Comparison of ENCODE assay signal across 8 cellular contexts in the genomic region with DNA sequence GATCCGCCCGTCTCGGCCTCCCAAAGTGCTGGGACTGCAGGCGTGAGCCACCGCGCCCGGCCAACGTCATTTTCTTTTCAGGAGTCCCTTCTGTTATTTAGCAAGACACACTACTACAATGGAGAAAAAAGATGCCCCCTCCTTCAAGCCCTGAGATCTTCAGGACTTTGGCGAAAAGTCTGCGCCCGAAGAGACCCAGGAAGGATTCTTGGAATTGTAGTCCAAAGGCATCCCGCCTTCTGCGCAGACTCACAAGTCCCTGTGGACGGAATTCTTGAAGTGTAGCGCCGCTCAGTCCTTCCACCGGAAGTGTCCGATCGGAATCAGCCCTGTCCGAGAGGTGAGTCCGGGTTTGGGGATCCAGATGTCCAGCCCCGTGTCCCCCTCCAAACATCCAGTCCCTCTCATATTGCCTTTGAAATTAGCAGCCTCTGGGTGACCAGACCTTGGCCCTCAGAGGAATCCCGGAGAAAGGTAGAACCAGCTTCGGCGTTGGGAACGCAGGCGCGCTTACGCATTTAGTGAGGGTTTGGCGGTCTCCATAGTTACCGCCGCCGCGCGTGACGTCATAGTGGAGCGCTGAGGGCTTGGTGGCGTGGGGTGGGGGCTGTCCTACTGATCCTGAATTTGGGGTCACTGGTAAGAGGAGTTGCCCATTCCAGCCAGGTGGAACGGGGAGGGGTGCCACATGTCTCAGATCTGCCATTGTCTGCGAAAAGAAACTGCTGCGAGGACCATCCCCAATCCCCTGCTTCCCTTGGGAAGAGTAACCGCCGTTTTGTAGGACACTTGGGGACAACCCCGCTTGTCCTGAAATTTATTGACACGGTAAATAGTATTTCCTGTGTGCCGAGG. TPM values are rescaled to one million over a fixed set of nuclear protein-coding genes. Genes with fewer than 3 reads are reported as not detected.
DNase-seq lines count a peak whose midpoint lies in the region; ATAC-seq and TF ChIP-seq lines count a peak whose summit lies in the region.

No MANE protein-coding gene starts in this region.

- H3K9me3 ChIP-seq in esophagus squamous epithelium (no peaks in the 10 kb centered on the region), muscle layer of duodenum (ENCODE audit: control insufficient read depth in 1 of 2, low read length in 2 of 2) (no peaks in the 10 kb centered on the region)

- peak overlapping the region; percentile 86 for H2AFZ ChIP-seq in KMS-11 (ENCODE audit: low read depth)

- H3K4me1 ChIP-seq in KMS-11 (ENCODE audit: low read depth, poor library complexity, severe bottlenecking) (peaks cover 12% of the 10 kb centered on the region), esophagus squamous epithelium (peaks cover 6 to 17% (median 7%) of the 10 kb centered on the region in 3 donors), muscle layer of duodenum (ENCODE audit: control insufficient read depth in 1 of 2, insufficient read depth in 2 of 2, low read length in 2 of 2) (peaks cover 0 to 4% of the 10 kb centered on the region in 2 donors)

- H3K4me3 ChIP-seq in KMS-11 (IDR thresholded peaks at IDR 0.05; ENCODE audit: insufficient read depth, low read depth, low read length) (no peak overlapping the region), esophagus squamous epithelium (peak overlapping the region; percentile 63 to 93 (median 74)), muscle layer of duodenum (ENCODE audit: low read depth in 1 of 2, low read length in 2 of 2) (peak overlapping the region; percentile 85 to 97)

- peak; percentile 58 for ATAC-seq in GM21786 (IDR thresholded peaks at IDR 0.05; ENCODE audit: unreplicated experiment)

- peak overlapping the region; percentile 85 for H3K4me2 ChIP-seq in KMS-11

- WGBS in esophagus squamous epithelium, 2 donors, result 1 to 2% methylated on average over 19 to 20 of the region's 46 CpGs

- H3K36me3 ChIP-seq in KMS-11 (ENCODE audit: insufficient read depth) (no peaks in the 10 kb centered on the region), esophagus squamous epithelium (peaks cover 0 to 7% (median 0%) of the 10 kb centered on the region in 3 donors), muscle layer of duodenum (ENCODE audit: control insufficient read depth in 1 of 2, insufficient read depth in 2 of 2, low read length in 2 of 2) (peaks cover 0 to 5% of the 10 kb centered on the region in 2 donors)

- peak overlapping the region; percentile 72 for H3K9ac ChIP-seq in KMS-11

- no peaks in the 10 kb centered on the region for H4K20me1 ChIP-seq in KMS-11 (ENCODE audit: insufficient read depth)

- H3K27ac ChIP-seq in KMS-11 (peak overlapping the region; percentile 72), esophagus squamous epithelium (peak overlapping the region; percentile 83 to 94 (median 90)), muscle layer of duodenum (ENCODE audit: low read length) (peak overlapping the region; percentile 95)

- intact Hi-C loops in esophagus squamous epithelium (cut with DNase I), result no loop called here

- no peak for TF ChIP-seq CTCF in KMS-11 (conservative IDR thresholded peaks at IDR 0.05; ENCODE audit: low read depth, low read length)
- peak in 1 of 6 experiments; percentile 35 for TF ChIP-seq CTCF in esophagus squamous epithelium (IDR thresholded peaks at IDR 0.05)

- TF ChIP-seq POLR2A in esophagus squamous epithelium (IDR thresholded peaks at IDR 0.05), result peak in 3 of 4 donors; percentile 9 to 61 (median 59)

- no peaks in the 10 kb centered on the region for H3K79me2 ChIP-seq in KMS-11 (ENCODE audit: insufficient read depth, low read depth)

- peak; percentile 78 for DNase-seq in DMS53 treated with DMSO at 0.1 percent for 48 hours (lab: John Stamatoyannopoulos, UW; ENCODE audit: unreplicated experiment)
- peak; percentile 74 for DNase-seq in activated T-helper 1 cell treated with Interleukin-2 at 50 U/mL for 16 hours (ENCODE audit: low read depth)
- peak; percentile 62 for DNase-seq in esophagus squamous epithelium (lab: John Stamatoyannopoulos, UW)
- DNase-seq in stimulated activated CD8-positive, alpha-beta memory T cell treated with anti-CD3 and anti-CD28 coated beads, Interleukin-7, amount 100 ng/mL, for 1 hour (ENCODE audit: low read depth in 2 of 2), result peak; percentile 81 to 84

- H3K27me3 ChIP-seq in KMS-11 (ENCODE audit: insufficient read depth, low read depth), result no peaks in the 10 kb centered on the region
- H3K27me3 ChIP-seq in esophagus squamous epithelium, result no peaks in the 10 kb centered on the region
- H3K27me3 ChIP-seq in muscle layer of duodenum (ENCODE audit: low read depth, low read length), result no peaks in the 10 kb centered on the region

TF ChIP-seq in PFSK-1, 5 proteins besides CTCF, POLR2A, EP300 and RAD21:
- TF ChIP-seq POLR2AphosphoS5 (IDR thresholded peaks at IDR 0.05; ENCODE audit: low read depth, low read length) (peak; percentile 35; the same call in 1 of the 2 replicates), SIN3A (IDR thresholded peaks at IDR 0.05; ENCODE audit: borderline replicate concordance, insufficient read depth, low read length) (0 out of 2 replicates have a peak, but pooled peaks have one; percentile 69), FOXP2 (optimal IDR thresholded peaks at IDR 0.05; ENCODE audit: borderline replicate concordance, extremely low read depth, extremely low read length, insufficient read depth) (peak; percentile 15), REST (IDR thresholded peaks at IDR 0.05; ENCODE audit: insufficient read depth in 1 of 2, low read depth in 2 of 2, low read length in 2 of 2) (no peak), TAF1 (IDR thresholded peaks at IDR 0.05; ENCODE audit: borderline replicate concordance, insufficient read depth, low read length) (peak; percentile 53; the same call in 1 of the 2 replicates)

RNA-seq across cellular contexts. Expression of gene ZNF165, which starts 0.5 kb away (rescaled TPM):
- polyA plus RNA-seq in PFSK-1 (2012; ENCODE audit: insufficient read length, low read depth), result 0.13 TPM
- total RNA-seq in esophagus squamous epithelium, result 1 to 10 TPM; 1.7 to 6.9 (median 2.2) TPM

RNA-seq across cellular contexts. Expression of gene ZSCAN16, which starts 43.6 kb away (rescaled TPM):
- polyA plus RNA-seq in PFSK-1 (2012; ENCODE audit: insufficient read length, low read depth), result 4.9 TPM
- total RNA-seq in esophagus squamous epithelium, result 1 to 10 TPM; 2.8 to 4.4 (median 3.6) TPM
